Comparison of ENCODE assay signal across 19 cellular contexts in the genomic region with DNA sequence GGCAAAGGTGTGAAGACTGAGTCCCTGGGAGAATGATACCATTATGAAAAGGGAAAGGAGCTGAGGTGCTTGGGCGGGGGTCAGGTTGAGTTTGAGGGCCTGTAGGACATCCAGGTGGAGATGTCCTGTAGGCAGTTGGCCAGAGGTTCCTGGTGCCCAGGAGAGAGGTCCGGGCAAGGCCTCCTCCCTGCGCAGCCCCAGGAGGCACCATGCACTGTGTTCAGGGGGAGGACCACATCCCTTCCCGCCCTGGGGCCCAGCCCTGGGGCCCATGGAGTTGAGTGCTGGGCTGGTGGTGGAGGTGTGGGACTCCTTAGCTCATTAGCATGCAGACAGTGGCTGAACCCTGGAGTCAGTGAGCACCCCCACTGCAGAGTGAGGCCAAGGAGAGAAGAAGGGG. TPM values are rescaled to one million over a fixed set of nuclear protein-coding genes. Genes with fewer than 3 reads are reported as not detected.
"Had no signal": no experiment of that assay in that cellular context is flagged by ENCODE, and none has a peak within 500 bp of the region (broad histone marks: within the 10 kb centered on the region; RNA-seq: fewer than 3 reads in every experiment).

No MANE protein-coding gene starts in this region.

- H3K4me2 ChIP-seq: SK-N-SH had no signal

- H3K4me1 ChIP-seq: psoas muscle, right lobe of liver had no signal

- H3K36me3 ChIP-seq: brain microvascular endothelial cell, gastroesophageal sphincter, right lobe of liver, upper lobe of left lung had no signal

- H3K9ac ChIP-seq: SK-N-SH had no signal

- ATAC-seq: activated T-helper 17 cell treated with anti-CD3 and anti-CD28 coated beads, Interleukin-2, amount 50 U/mL, for 72 hours; gastroesophageal sphincter; left ventricle myocardium superior; psoas muscle had no signal

- H3K4me3 Mint-ChIP-seq: activated T-helper 17 cell treated with anti-CD3 and anti-CD28 coated beads, Interleukin-2, amount 50 U/mL, for 72 hours had no signal

- H3K4me3 ChIP-seq: gastroesophageal sphincter, psoas muscle, right lobe of liver, upper lobe of left lung had no signal

- H3K27ac Mint-ChIP-seq: activated T-helper 17 cell treated with anti-CD3 and anti-CD28 coated beads, Interleukin-2, amount 50 U/mL, for 72 hours had no signal

- H3K27ac ChIP-seq: brain microvascular endothelial cell, gastroesophageal sphincter, psoas muscle, right lobe of liver, upper lobe of left lung had no signal

- H3K9me3 Mint-ChIP-seq: activated T-helper 17 cell treated with anti-CD3 and anti-CD28 coated beads, Interleukin-2, amount 50 U/mL, for 72 hours had no signal

- H3K27me3 ChIP-seq: brain microvascular endothelial cell, right lobe of liver, upper lobe of left lung had no signal

- H3K9me3 ChIP-seq: gastroesophageal sphincter, psoas muscle, right lobe of liver, SK-N-SH, upper lobe of left lung had no signal

- DNase-seq: activated CD8-positive, alpha-beta memory T cell treated with anti-CD3 and anti-CD28 coated beads for 24 hours; activated naive CD4-positive, alpha-beta T cell treated with anti-CD3 and anti-CD28 coated beads, Interleukin-2, amount 50 U/mL, for 16 hours; amniotic stem cell; brain microvascular endothelial cell; left ventricle myocardium superior; midbrain; occipital lobe; right lobe of liver; SK-N-SH; stimulated activated CD4-positive, alpha-beta T cell treated with anti-CD3 and anti-CD28 coated beads, Interleukin-12 subunit alpha, Interleukin-12 subunit beta, amount 100 ng/mL, for 4 hours; stimulated activated naive CD4-positive, alpha-beta T cell treated with Interleukin-2 at 50 U/mL for 16 hours had no signal

RNA-seq across cellular contexts. Expression of a gene that starts 5.6 kb away (rescaled TPM):
- polyA plus RNA-seq: keratinocyte had no signal

RNA-seq across cellular contexts. Expression of a gene that starts 41.2 kb away (rescaled TPM):
- total RNA-seq: activated T-helper 17 cell treated with anti-CD3 and anti-CD28 coated beads, Interleukin-2, amount 50 U/mL, for 72 hours; fibroblast of lung; left ventricle myocardium superior; occipital lobe; psoas muscle; right lobe of liver; T-helper 1 cell treated with Interleukin-12 subunit alpha and Interleukin-12 subunit beta and Interleukin-4 antibody, amounts not matched to agents 30 ng/mL and 1 ng/mL, for 36 hours; temporal lobe had no signal
- polyA plus RNA-seq: fibroblast of lung, keratinocyte, psoas muscle, SK-N-SH had no signal

RNA-seq across cellular contexts. Expression of a gene that starts 52.3 kb away (rescaled TPM):
- total RNA-seq: activated T-helper 17 cell treated with anti-CD3 and anti-CD28 coated beads, Interleukin-2, amount 50 U/mL, for 72 hours; fibroblast of lung; psoas muscle; right lobe of liver; T-helper 1 cell treated with Interleukin-12 subunit alpha and Interleukin-12 subunit beta and Interleukin-4 antibody, amounts not matched to agents 30 ng/mL and 1 ng/mL, for 36 hours had no signal
- polyA plus RNA-seq: fibroblast of lung, keratinocyte had no signal
